Comparison of ENCODE assay signal across 10 cellular contexts in the genomic region with DNA sequence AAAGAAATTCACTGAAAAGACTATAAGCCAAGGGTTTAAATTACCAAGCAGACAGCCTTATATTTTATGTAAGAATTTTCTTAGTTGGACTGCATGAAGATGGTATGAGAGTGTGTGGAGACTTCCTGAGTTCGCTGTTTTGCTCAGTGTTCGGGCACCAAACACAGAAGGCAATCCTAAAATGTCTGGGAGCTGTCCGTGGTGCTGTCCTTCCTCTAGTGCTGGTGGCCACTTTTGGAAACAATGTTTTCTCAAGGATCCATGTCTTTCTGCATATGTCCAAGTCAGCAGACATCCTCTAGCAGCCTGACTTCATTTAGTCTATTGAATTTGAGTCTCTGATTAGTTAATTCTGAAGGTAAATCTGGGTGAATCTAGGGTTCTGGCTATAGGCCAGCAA.
A peak's percentile ranks its signal among the peaks of the same experiment; 100 is the strongest.
DNase-seq lines count a peak whose midpoint lies in the region; ATAC-seq and TF ChIP-seq lines count a peak whose summit lies in the region.
"Had no signal": no experiment of that assay in that cellular context is flagged by ENCODE, and none has a peak within 500 bp of the region (broad histone marks: within the 10 kb centered on the region; RNA-seq: fewer than 3 reads in every experiment).

No MANE protein-coding gene starts in this region.

- peaks cover 4% of the 10 kb centered on the region for H3K4me1 Mint-ChIP-seq in activated CD4-positive, alpha-beta T cell treated with anti-CD3 and anti-CD28 coated beads, Interleukin-2, amount 10 ng/mL, durations not matched to agents 24 days and 14 days
- H3K4me1 Mint-ChIP-seq in endothelial cell (ENCODE audit: unreplicated experiment) = no peaks in the 10 kb centered on the region

- peak; percentile 76 for DNase-seq in activated CD4-positive, alpha-beta T cell treated with anti-CD3 and anti-CD28 coated beads, Interleukin-2, amount 10 ng/mL, durations not matched to agents 24 days and 14 days
- DNase-seq in activated CD4-positive, alpha-beta T cell treated with anti-CD3 and anti-CD28 coated beads for 4 hours = no peak
- DNase-seq in OCI-M1 (lab: John Stamatoyannopoulos, UW) (peak; percentile 22), endothelial cell (ENCODE audit: low spot score) (peak; percentile 63), renal cortical epithelial cell (ENCODE audit: low read depth) (peak; percentile 10), SW480 (ENCODE audit: low spot score) (no peak), HPDE6-E6E7 (ENCODE audit: extremely low spot score) (no peak)
- DNase-seq: Peyer's patch, transverse colon had no signal

- H3K27ac Mint-ChIP-seq in activated CD4-positive, alpha-beta T cell treated with anti-CD3 and anti-CD28 coated beads, Interleukin-2, amount 10 ng/mL, durations not matched to agents 24 days and 14 days = no peak overlapping the region
- no peak overlapping the region for H3K27ac Mint-ChIP-seq in endothelial cell (ENCODE audit: unreplicated experiment)

- no peaks in the 10 kb centered on the region for H3K36me3 Mint-ChIP-seq in activated CD4-positive, alpha-beta T cell treated with anti-CD3 and anti-CD28 coated beads, Interleukin-2, amount 10 ng/mL, durations not matched to agents 24 days and 14 days (ENCODE audit: low read depth)
- H3K36me3 Mint-ChIP-seq in endothelial cell (ENCODE audit: low read depth, unreplicated experiment) = no peaks in the 10 kb centered on the region

- TF ChIP-seq CTCF in endothelial cell (IDR thresholded peaks at IDR 0.05; ENCODE audit: unreplicated experiment) = no peak

- H3K27me3 Mint-ChIP-seq in activated CD4-positive, alpha-beta T cell treated with anti-CD3 and anti-CD28 coated beads, Interleukin-2, amount 10 ng/mL, durations not matched to agents 24 days and 14 days = no peaks in the 10 kb centered on the region
- H3K27me3 Mint-ChIP-seq in endothelial cell (ENCODE audit: unreplicated experiment) = no peaks in the 10 kb centered on the region

- H3K9me3 Mint-ChIP-seq in activated CD4-positive, alpha-beta T cell treated with anti-CD3 and anti-CD28 coated beads, Interleukin-2, amount 10 ng/mL, durations not matched to agents 24 days and 14 days = peaks cover 3% of the 10 kb centered on the region
- H3K9me3 Mint-ChIP-seq in endothelial cell (ENCODE audit: unreplicated experiment) = no peaks in the 10 kb centered on the region

- ATAC-seq in HG03139 (IDR thresholded peaks at IDR 0.05; ENCODE audit: unreplicated experiment) = no peak

- intact Hi-C loops in activated CD4-positive, alpha-beta T cell treated with anti-CD3 and anti-CD28 coated beads, Interleukin-2, amount 10 ng/mL, durations not matched to agents 24 days and 14 days (cut with micrococcal nuclease) = no loop called here

- no peak overlapping the region for H3K4me3 Mint-ChIP-seq in activated CD4-positive, alpha-beta T cell treated with anti-CD3 and anti-CD28 coated beads, Interleukin-2, amount 10 ng/mL, durations not matched to agents 24 days and 14 days
- H3K4me3 Mint-ChIP-seq in endothelial cell (ENCODE audit: unreplicated experiment) = no peak overlapping the region

Comparison
In these comparisons a context has a peak if more than half of its experiments do, and no peak if none do; other contexts are left out.
1. DNase-seq: peak in activated CD4-positive, alpha-beta T cell treated with anti-CD3 and anti-CD28 coated beads, Interleukin-2, amount 10 ng/mL, durations not matched to agents 24 days and 14 days (single experiment), OCI-M1 (single experiment), endothelial cell (single experiment) and renal cortical epithelial cell (single experiment); none in activated CD4-positive, alpha-beta T cell treated with anti-CD3 and anti-CD28 coated beads for 4 hours (0 of 2), SW480 (single experiment) and HPDE6-E6E7 (single experiment).